24 cellular contexts compared by ENCODE assay signal in the genomic region with DNA sequence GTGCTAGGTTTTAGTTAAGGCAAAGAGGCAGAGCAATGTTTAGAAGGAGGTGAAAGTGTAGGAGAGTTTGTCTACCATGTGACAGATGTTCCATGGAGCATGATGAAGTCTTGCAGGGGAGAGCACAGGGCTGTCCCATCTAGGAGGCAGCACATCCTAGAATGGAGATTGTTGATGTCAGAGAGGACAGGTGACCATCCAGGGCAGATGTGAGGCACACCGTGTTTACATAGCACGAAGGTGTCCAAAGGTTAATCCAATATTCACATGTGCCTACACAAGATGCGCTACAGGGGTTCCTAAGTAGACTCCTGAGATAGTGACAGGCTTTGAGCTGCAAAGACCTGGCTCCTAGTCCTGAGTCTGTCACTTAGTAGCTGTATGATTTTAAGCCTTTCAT.
"Had no signal": no experiment of that assay in that cellular context is flagged by ENCODE, and none has a peak within 500 bp of the region (broad histone marks: within the 10 kb centered on the region; RNA-seq: fewer than 3 reads in every experiment).

No MANE protein-coding gene starts in this region.

- H3K4me3 Mint-ChIP-seq: naive B cell had no signal

- H3K4me3 ChIP-seq: dorsolateral prefrontal cortex, gastrocnemius medialis, heart right ventricle, left ventricle myocardium inferior, lung, psoas muscle, stomach, thoracic aorta, transverse colon had no signal

- FAIRE-seq: endometrium had no signal

- H3K27ac ChIP-seq: dorsolateral prefrontal cortex, gastrocnemius medialis, heart right ventricle, left ventricle myocardium inferior, neutrophil, psoas muscle, stomach, thoracic aorta, transverse colon had no signal

- H3K36me3 Mint-ChIP-seq: naive B cell had no signal

- H3K4me1 ChIP-seq: gastrocnemius medialis, heart right ventricle, left ventricle myocardium inferior, psoas muscle, stomach, transverse colon had no signal

- H3K4me1 Mint-ChIP-seq: naive B cell had no signal

- DNase-seq: cortex of kidney; dorsolateral prefrontal cortex; effector CD8-positive, alpha-beta T cell; gastrocnemius medialis; heart right ventricle; islet precursor cell; left ventricle myocardium inferior; mesenchymal stem cell; midbrain; naive B cell; psoas muscle; retina; stimulated activated CD4-positive, alpha-beta T cell treated with anti-CD3 and anti-CD28 coated beads, Interleukin-2, amount 100 ng/mL, for 24 hours; stimulated activated CD4-positive, alpha-beta T cell treated with anti-CD3 and anti-CD28 coated beads, Interleukin-4, amount 100 ng/mL, for 4 hours; stimulated activated naive CD4-positive, alpha-beta T cell; stomach; substantia nigra; transverse colon had no signal

- H3K9me3 ChIP-seq: gastrocnemius medialis, left ventricle myocardium inferior, neutrophil, stomach, thoracic aorta, transverse colon had no signal

- H3K27me3 ChIP-seq: dorsolateral prefrontal cortex, gastrocnemius medialis, heart right ventricle, neutrophil, stomach, transverse colon had no signal

- H3K36me3 ChIP-seq: gastrocnemius medialis, heart right ventricle, left ventricle myocardium inferior, neutrophil, stomach, thoracic aorta, transverse colon had no signal

- ATAC-seq: esophagus mucosa, gastrocnemius medialis, heart right ventricle, psoas muscle, sciatic nerve had no signal
